In genomic region chr11:118666331-118666730, GRCh38 we compare ENCODE assay signal across 21 cellular contexts. TPM values are rescaled to one million over a fixed set of nuclear protein-coding genes. Genes with fewer than 3 reads are reported as not detected.
A peak's percentile ranks its signal among the peaks of the same experiment; 100 is the strongest.
DNase-seq lines count a peak whose midpoint lies in the region; ATAC-seq, FAIRE-seq and TF ChIP-seq lines count a peak whose summit lies in the region.
"Had no signal": no experiment of that assay in that cellular context is flagged by ENCODE, and none has a peak within 500 bp of the region (broad histone marks: within the 10 kb centered on the region; RNA-seq: fewer than 3 reads in every experiment).

No MANE protein-coding gene starts in this region.

- TF ChIP-seq CTCF in GM23338 (conservative IDR thresholded peaks at IDR 0.05; ENCODE audit: low read depth in 2 of 2) (no peak), GM12878 (IDR thresholded peaks at IDR 0.05 in 2 of 3, conservative IDR thresholded peaks at IDR 0.05 in 1 of 3; ENCODE audit: control insufficient read depth in 2 of 3, extremely low read depth in 1 of 3, insufficient read depth in 1 of 3, low read depth in 3 of 3, low read length in 3 of 3) (no peak)

- no peak overlapping the region for H3K23ac ChIP-seq in neuronal stem cell (ENCODE audit: low read depth, low read length, poor library complexity)

- H4K91ac ChIP-seq in neuronal stem cell (ENCODE audit: low read depth, low read length, poor library complexity): no peak overlapping the region

- H3K36me3 Mint-ChIP-seq in GM23338 (ENCODE audit: low read depth): no peaks in the 10 kb centered on the region
- no peaks in the 10 kb centered on the region for H3K36me3 Mint-ChIP-seq in activated naive CD8-positive, alpha-beta T cell treated with anti-CD3 and anti-CD28 coated beads, Interleukin-2, amount 50 U/mL, for 24 hours (ENCODE audit: low read depth)

- WGBS in GM12878 (ENCODE audit: insufficient coverage, insufficient replicate concordance, low lambda C conversion rate, missing lambda C conversion rate): 30% methylated on average over 5 of the region's 5 CpGs
- WGBS in neuronal stem cell (ENCODE audit: extremely low coverage in 2 of 2, insufficient read length in 2 of 2, insufficient replicate concordance in 1 of 2), 2 donors: no CpG with 5 or more reads among the region's 5 CpGs

- no peaks in the 10 kb centered on the region for H3F3A ChIP-seq in GM23338 (replicated peaks; ENCODE audit: low read depth)

- DNase-seq in GM23338 (ENCODE audit: low spot score) (peak; percentile 8), NCI-H2171 (lab: John Stamatoyannopoulos, UW) (peak; percentile 69), GM12878 (ENCODE audit: low read depth, low spot score) (no peak), neuronal stem cell (ENCODE audit: low spot score) (no peak), NCI-H1048 (lab: John Stamatoyannopoulos, UW) (no peak)
- DNase-seq in activated T-cell treated with anti-CD3 and anti-CD28 coated beads, Interleukin-2, amount 50 U/mL, for 1 hour: no peak
- DNase-seq in activated naive CD8-positive, alpha-beta T cell treated with anti-CD3 and anti-CD28 coated beads, Interleukin-2, amount 50 U/mL, for 24 hours: no peak
- DNase-seq: ACHN, C1 segment of cervical spinal cord, DND-41, KBM-7, NCI-H1105 treated with DMSO at 0.1 percent for 48 hours, NCI-H1694 treated with DMSO at 0.1 percent for 48 hours, NCI-H2107, NCI-H446, NCI-H748 treated with DMSO at 0.1 percent for 48 hours, PC-3, SIG-M5, T-helper 17 cell had no signal

- H4K20me1 ChIP-seq in GM23338 (replicated peaks; ENCODE audit: insufficient read depth): no peaks in the 10 kb centered on the region
- no peaks in the 10 kb centered on the region for H4K20me1 ChIP-seq in GM12878 (ENCODE audit: control insufficient read depth, insufficient read depth)

- H3K9ac ChIP-seq in GM12878 (ENCODE audit: control insufficient read depth, insufficient read depth, low read length) (no peak overlapping the region), neuronal stem cell (ENCODE audit: low read depth, low read length, poor library complexity) (no peak overlapping the region)

- peaks cover 6% of the 10 kb centered on the region; the same call in 1 of the 3 replicates for H3K4me1 Mint-ChIP-seq in GM23338
- H3K4me1 Mint-ChIP-seq in activated naive CD8-positive, alpha-beta T cell treated with anti-CD3 and anti-CD28 coated beads, Interleukin-2, amount 50 U/mL, for 24 hours: no peaks in the 10 kb centered on the region

- no peak overlapping the region for H2BK5ac ChIP-seq in neuronal stem cell (ENCODE audit: low read length)

- TF ChIP-seq RAD21 in GM12878 (IDR thresholded peaks at IDR 0.05; ENCODE audit: insufficient read depth, low read depth, low read length): no peak

- H3K9me3 ChIP-seq in GM12878 (replicated peaks; ENCODE audit: control insufficient read depth, insufficient read depth, low read length): no peaks in the 10 kb centered on the region
- H3K9me3 ChIP-seq in neuronal stem cell (replicated peaks in 1 of 2; ENCODE audit: control insufficient read depth in 2 of 2, insufficient read depth in 1 of 2, low read depth in 1 of 2, low read length in 2 of 2): peaks cover 0 to 7% of the 10 kb centered on the region in 2 donors

- H3K4ac ChIP-seq in neuronal stem cell (ENCODE audit: low read length): no peak overlapping the region

- TF ChIP-seq EP300 in GM12878 (IDR thresholded peaks at IDR 0.05; ENCODE audit: borderline replicate concordance in 1 of 2, control insufficient read depth in 1 of 2, low read depth in 2 of 2, low read length in 2 of 2): no peak

- H3K9me2 ChIP-seq in GM23338 (ENCODE audit: insufficient read depth): 0 out of 2 replicates have a peak, but pooled peaks cover 6% of the 10 kb centered on the region

- H3K27me3 ChIP-seq in GM23338 (ENCODE audit: insufficient read depth) (no peaks in the 10 kb centered on the region), GM12878 (replicated peaks in 1 of 2; ENCODE audit: control insufficient read depth in 2 of 2, insufficient read depth in 2 of 2, low read length in 1 of 2) (peaks cover 2 to 4% of the 10 kb centered on the region in 2 experiments; a peak in 3 of 4 replicates), neuronal stem cell (ENCODE audit: control insufficient read depth in 3 of 3, insufficient read depth in 3 of 3, low read depth in 1 of 3, low read length in 3 of 3) (no peaks in the 10 kb centered on the region)

- H3K4me2 ChIP-seq in GM23338 (no peak overlapping the region), GM12878 (ENCODE audit: control insufficient read depth, insufficient read depth) (no peak overlapping the region), neuronal stem cell (ENCODE audit: insufficient read depth, low read length, poor library complexity, severe bottlenecking) (no peak overlapping the region)

- CTCF ChIA-PET in GM12878 (lab: Yijun Ruan, JAX): interaction anchor here (1.2 to 1.5 kb wide), 2 partner anchors 13 to 28 kb away, joined by 3 to 4 read pairs; no protein-coding TSS in a partner anchor

- no peak overlapping the region for H4K8ac ChIP-seq in neuronal stem cell (ENCODE audit: low read depth, low read length)

- H3K36me3 ChIP-seq in GM23338 (ENCODE audit: insufficient read depth) (no peaks in the 10 kb centered on the region), GM12878 (ENCODE audit: control insufficient read depth in 2 of 2, insufficient read depth in 2 of 2, low read length in 1 of 2) (no peaks in the 10 kb centered on the region), neuronal stem cell (replicated peaks in 1 of 2; ENCODE audit: control insufficient read depth in 2 of 2, insufficient read depth in 2 of 2, low read length in 2 of 2) (no peaks in the 10 kb centered on the region)

- peaks cover 8% of the 10 kb centered on the region for H3K27me3 Mint-ChIP-seq in GM23338 (ENCODE audit: insufficient read depth, low read depth, poor library complexity)
- H3K27me3 Mint-ChIP-seq in activated naive CD8-positive, alpha-beta T cell treated with anti-CD3 and anti-CD28 coated beads, Interleukin-2, amount 50 U/mL, for 24 hours: peaks cover 7% of the 10 kb centered on the region

- BruUV-seq in GM12878 (replicated peaks; lab: Mats Ljungman, UMichigan): no TSS peak

- no peak overlapping the region for H2BK15ac ChIP-seq in neuronal stem cell (ENCODE audit: low read length)

- no peak overlapping the region for H2AK5ac ChIP-seq in neuronal stem cell (ENCODE audit: low read depth, low read length)

- H3K79me1 ChIP-seq in neuronal stem cell (ENCODE audit: low read depth, low read length): no peaks in the 10 kb centered on the region

- POLR2A ChIA-PET in GM12878 (lab: Charles Lee): no interaction called here

- in situ Hi-C loops in GM12878 (cut with MboI): no loop called here

- SMC1A ChIA-PET in GM12878 (lab: Charles Lee; ENCODE audit: uncharacterized antibody, unreplicated experiment): no interaction called here

- H2AFZ ChIP-seq in GM23338 (peak overlapping the region; percentile 69; the same call in 1 of the 2 replicates), GM12878 (ENCODE audit: control insufficient read depth, low read depth, low read length) (no peak overlapping the region), neuronal stem cell (ENCODE audit: low read length) (peak overlapping the region; percentile 14)

- H3K18ac ChIP-seq in neuronal stem cell (ENCODE audit: low read length): no peak overlapping the region

- RAD21 ChIA-PET in GM12878 (lab: Charles Lee; ENCODE audit: unreplicated experiment): no interaction called here

- H3K27ac ChIP-seq in GM23338 (ENCODE audit: low read depth) (no peak overlapping the region), GM12878 (ENCODE audit: control insufficient read depth, insufficient read depth) (no peak overlapping the region), neuronal stem cell (replicated peaks; ENCODE audit: low read length) (no peak overlapping the region)
- H3K27ac ChIP-seq: RWPE1 had no signal

- TF ChIP-seq POLR2A in GM12878 (IDR thresholded peaks at IDR 0.05; ENCODE audit: low read depth, low read length): no peak

- H3K27ac Mint-ChIP-seq in GM23338: no peak overlapping the region
- H3K27ac Mint-ChIP-seq in activated naive CD8-positive, alpha-beta T cell treated with anti-CD3 and anti-CD28 coated beads, Interleukin-2, amount 50 U/mL, for 24 hours: no peak overlapping the region
- H3K27ac Mint-ChIP-seq: T-helper 17 cell had no signal

- H3K4me3 Mint-ChIP-seq in GM23338: no peak overlapping the region
- no peak overlapping the region for H3K4me3 Mint-ChIP-seq in activated naive CD8-positive, alpha-beta T cell treated with anti-CD3 and anti-CD28 coated beads, Interleukin-2, amount 50 U/mL, for 24 hours
- H3K4me3 Mint-ChIP-seq: T-helper 17 cell had no signal

- no peak overlapping the region for H3K14ac ChIP-seq in neuronal stem cell (ENCODE audit: low read length)

- peaks cover 1% of the 10 kb centered on the region; the same call in 1 of the 3 replicates for H3K9me3 Mint-ChIP-seq in GM23338
- H3K9me3 Mint-ChIP-seq in activated naive CD8-positive, alpha-beta T cell treated with anti-CD3 and anti-CD28 coated beads, Interleukin-2, amount 50 U/mL, for 24 hours: peaks cover 11% of the 10 kb centered on the region

- H2BK12ac ChIP-seq in neuronal stem cell (ENCODE audit: low read length): no peak overlapping the region

- H3K4me1 ChIP-seq in GM23338 (ENCODE audit: insufficient read depth) (peaks cover 6% of the 10 kb centered on the region), GM12878 (ENCODE audit: control insufficient read depth, insufficient read depth, low read length) (no peaks in the 10 kb centered on the region), neuronal stem cell (ENCODE audit: control insufficient read depth in 2 of 2, insufficient read depth in 1 of 2, low read depth in 1 of 2, low read length in 2 of 2) (peaks cover 2 to 4% of the 10 kb centered on the region in 2 donors)

- H3K79me2 ChIP-seq in GM23338 (replicated peaks; ENCODE audit: insufficient read depth) (no peaks in the 10 kb centered on the region), GM12878 (ENCODE audit: control insufficient read depth, insufficient read depth, low read length) (no peaks in the 10 kb centered on the region)

- intact Hi-C loops in GM12878 (cut with micrococcal nuclease; ENCODE audit: unreplicated experiment): no loop called here

- ATAC-seq in GM23338 (no peak), GM12878 (no peak)
- no peak for ATAC-seq in activated naive CD8-positive, alpha-beta T cell treated with anti-CD3 and anti-CD28 coated beads, Interleukin-2, amount 50 U/mL, for 24 hours
- ATAC-seq: PC-3, T-helper 17 cell had no signal

- H3K4me3 ChIP-seq in GM23338 (no peak overlapping the region), GM12878 (no peak overlapping the region), neuronal stem cell (ENCODE audit: low read length in 2 of 2) (no peak overlapping the region)

- FAIRE-seq in GM12878 (lab: Jason Lieb, UNC): no peak

- H2BK120ac ChIP-seq in neuronal stem cell (ENCODE audit: low read depth, low read length): no peak overlapping the region

RNA-seq across cellular contexts. Expression of gene TREH, which starts 13.1 kb away (rescaled TPM):
- not detected in 2 replicates for total RNA-seq in GM23338 (2014; rRNA removed; shearing (Covaris generic))
- polyA plus RNA-seq in GM23338 (2016; fragmentation: Nextera tagmentation; extraction: Ambion mirVana): 0.24 and 0.36 TPM in 2 replicates
- total RNA-seq in GM12878 (2013; cell fraction: nucleolus; rRNA removed): not detected in 2 replicates
- total RNA-seq in GM12878 (2014; rRNA removed): not detected in 2 replicates
- not detected in 2 replicates for total RNA-seq in GM12878 (2014; rRNA removed; fragmentation: Illumina TruSeq; extraction: Trizol)
- total RNA-seq in GM12878 (2021): not detected in 2 replicates
- not detected for polyA plus RNA-seq in GM12878 (2011; ENCODE audit: low read depth)
- polyA plus RNA-seq in GM12878 (2011; rRNA removed): not detected in 2 replicates
- not detected in 2 replicates for polyA plus RNA-seq in GM12878 (2011; cell fraction: cytosol; rRNA removed)
- not detected in 2 replicates for polyA plus RNA-seq in GM12878 (2011; cell fraction: nucleus; rRNA removed)
- polyA plus RNA-seq in GM12878 (2012): not detected in 2 replicates
- polyA plus RNA-seq in GM12878 (2014; fragmentation: Illumina TruSeq; extraction: Trizol): not detected in 2 replicates
- not detected for polyA plus RNA-seq in GM12878 (2014; fragmentation: Nextera tagmentation; extraction: Ambion mirVana)
- polyA plus RNA-seq in GM12878 (2014; rRNA removed): not detected in 2 replicates
- polyA plus RNA-seq in GM12878 (2016; fragmentation: Nextera tagmentation; extraction: Ambion mirVana): not detected
- polyA minus RNA-seq in GM12878 (2011; rRNA and poly(A)+ RNA removed): not detected in 2 replicates
- polyA minus RNA-seq in GM12878 (2011; cell fraction: cytosol; rRNA and poly(A)+ RNA removed): not detected in 2 replicates
- not detected in 2 replicates for polyA minus RNA-seq in GM12878 (2011; cell fraction: nucleus; rRNA and poly(A)+ RNA removed)
- polyA plus RNA-seq in neuronal stem cell (2013, experiment 1 of 2): not detected
- not detected for polyA plus RNA-seq in neuronal stem cell (2013, experiment 2 of 2)
- total RNA-seq: G401, PC-3, T-helper 17 cell had no signal

RNA-seq across cellular contexts. Expression of gene PHLDB1, which starts 58.9 kb away (rescaled TPM):
- 85.2 and 93.9 TPM in 2 replicates for total RNA-seq in GM23338 (2014; rRNA removed; shearing (Covaris generic))
- 45.3 and 46.0 TPM in 2 replicates for polyA plus RNA-seq in GM23338 (2016; fragmentation: Nextera tagmentation; extraction: Ambion mirVana)
- total RNA-seq in GM12878 (2013; cell fraction: nucleolus; rRNA removed): 0.22 and 0.46 TPM in 2 replicates
- total RNA-seq in GM12878 (2014; rRNA removed): 0.06 TPM in 1 of 2 replicates, not detected in the other
- not detected in 2 replicates for total RNA-seq in GM12878 (2014; rRNA removed; fragmentation: Illumina TruSeq; extraction: Trizol)
- 0.23 and 0.27 TPM in 2 replicates for total RNA-seq in GM12878 (2021)
- not detected for polyA plus RNA-seq in GM12878 (2011; ENCODE audit: low read depth)
- polyA plus RNA-seq in GM12878 (2011; rRNA removed): 0.19 and 0.20 TPM in 2 replicates
- polyA plus RNA-seq in GM12878 (2011; cell fraction: cytosol; rRNA removed): 0.06 and 0.12 TPM in 2 replicates
- polyA plus RNA-seq in GM12878 (2011; cell fraction: nucleus; rRNA removed): 0.35 and 0.52 TPM in 2 replicates
- polyA plus RNA-seq in GM12878 (2012): 0.08 TPM in 1 of 2 replicates, not detected in the other
- 0.03 TPM in 1 of 2 replicates, not detected in the other for polyA plus RNA-seq in GM12878 (2014; fragmentation: Illumina TruSeq; extraction: Trizol)
- polyA plus RNA-seq in GM12878 (2014; fragmentation: Nextera tagmentation; extraction: Ambion mirVana): not detected
- not detected in 2 replicates for polyA plus RNA-seq in GM12878 (2014; rRNA removed)
- polyA plus RNA-seq in GM12878 (2016; fragmentation: Nextera tagmentation; extraction: Ambion mirVana): under 1 TPM; 0.17 to 0.26 TPM
- polyA minus RNA-seq in GM12878 (2011; rRNA and poly(A)+ RNA removed): 0.52 and 0.66 TPM in 2 replicates
- polyA minus RNA-seq in GM12878 (2011; cell fraction: cytosol; rRNA and poly(A)+ RNA removed): not detected in 2 replicates
- polyA minus RNA-seq in GM12878 (2011; cell fraction: nucleus; rRNA and poly(A)+ RNA removed): 0.12 and 0.77 TPM in 2 replicates
- polyA plus RNA-seq in neuronal stem cell (2013, experiment 1 of 2): 68.9 TPM
- 69.2 TPM for polyA plus RNA-seq in neuronal stem cell (2013, experiment 2 of 2)

Comparison
In these comparisons a context has a peak if more than half of its experiments do, and no peak if none do; other contexts are left out.
1. DNase-seq: peak in GM23338 (single experiment) and NCI-H2171 (single experiment); none in GM12878 (single experiment), neuronal stem cell (single experiment), activated T-cell treated with anti-CD3 and anti-CD28 coated beads, Interleukin-2, amount 50 U/mL, for 1 hour (single experiment), activated naive CD8-positive, alpha-beta T cell treated with anti-CD3 and anti-CD28 coated beads, Interleukin-2, amount 50 U/mL, for 24 hours (single experiment) and NCI-H1048 (single experiment).
2. RNA of gene PHLDB1, which starts 58.9 kb away (total RNA-seq): 85.2 to 93.9 TPM in GM23338; 0.06 to 0.46 TPM in GM12878; every median in the first group is over 10 times any median in the second.